Comparison of ENCODE assay signal across 8 cellular contexts in the genomic region with DNA sequence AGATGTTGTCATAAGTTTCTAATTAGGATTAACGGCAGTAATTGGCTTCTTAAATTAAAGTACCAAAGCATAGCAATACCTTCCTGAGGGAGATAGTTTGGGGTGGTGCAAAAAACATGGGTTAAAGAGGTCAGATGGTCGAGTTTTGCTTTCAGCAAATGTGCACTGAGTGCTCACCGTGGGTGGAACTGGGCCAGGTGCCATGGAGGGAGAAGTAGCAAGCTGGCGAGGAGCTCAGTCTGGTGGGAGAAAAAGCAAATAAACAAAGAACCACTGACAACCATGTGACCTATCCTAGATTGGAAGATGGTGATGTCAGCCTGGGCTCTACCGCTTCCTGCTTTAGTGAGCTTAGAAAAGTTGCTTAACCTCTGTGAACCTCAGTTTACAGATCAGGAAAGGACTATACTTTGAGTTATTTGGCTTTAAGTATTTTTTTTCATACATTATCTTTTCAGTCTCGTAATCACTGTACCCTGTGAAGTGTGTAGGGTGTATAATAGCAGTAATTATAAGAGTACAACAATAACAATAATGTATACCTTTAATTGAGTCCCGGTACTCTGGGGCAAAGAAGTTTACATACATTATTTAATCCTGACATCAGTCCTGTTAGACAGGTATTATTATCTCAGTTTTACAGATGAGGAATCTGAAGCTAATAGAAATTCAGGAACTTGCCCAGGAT.
DNase-seq lines count a peak whose midpoint lies in the region; ATAC-seq, FAIRE-seq and TF ChIP-seq lines count a peak whose summit lies in the region.

No MANE protein-coding gene starts in this region.

- peak overlapping the region; percentile 92 for H3K27ac Mint-ChIP-seq in activated CD4-positive, alpha-beta T cell treated with anti-CD3 and anti-CD28 coated beads, Interleukin-2, amount 10 ng/mL, durations not matched to agents 7 days and 5 days
- H3K27ac Mint-ChIP-seq in naive thymus-derived CD8-positive, alpha-beta T cell, result peak overlapping the region; percentile 74 to 99 (median 94)
- H3K27ac Mint-ChIP-seq in natural killer cell treated with Interleukin-12 subunit alpha and Interleukin-12 subunit beta and Interleukin-15 and Interleukin-18, amount 100 ng/mL, for 72 hours, result no peak overlapping the region

- POLR2A ChIA-PET in A549 (lab: Yijun Ruan, JAX), result interaction anchor here (1.1 to 3.0 kb wide), 3 partner anchors 40 to 116 kb away, joined by 3 to 15 read pairs (median 6); a partner anchor contains a TSS
- POLR2A ChIA-PET in activated CD4-positive, alpha-beta T cell treated with anti-CD3 and anti-CD28 coated beads, Interleukin-2, amount 10 ng/mL, durations not matched to agents 7 days and 5 days (lab: Charles Lee), result no interaction called here
- POLR2A ChIA-PET in naive thymus-derived CD8-positive, alpha-beta T cell (lab: Charles Lee), result interaction anchor here (1.0 to 3.5 kb wide), 16 partner anchors 9 to 116 kb away, joined by 3 to 31 read pairs (median 7); a partner anchor contains a TSS

- peak overlapping the region; percentile 23 for H3K4me3 Mint-ChIP-seq in activated CD4-positive, alpha-beta T cell treated with anti-CD3 and anti-CD28 coated beads, Interleukin-2, amount 10 ng/mL, durations not matched to agents 7 days and 5 days
- peak overlapping the region; percentile 46 to 82 (median 71) for H3K4me3 Mint-ChIP-seq in naive thymus-derived CD8-positive, alpha-beta T cell
- H3K4me3 Mint-ChIP-seq in natural killer cell treated with Interleukin-12 subunit alpha and Interleukin-12 subunit beta and Interleukin-15 and Interleukin-18, amount 100 ng/mL, for 72 hours, result no peak overlapping the region

- FAIRE-seq in A549 (lab: Jason Lieb, UNC) (no peak), GM12892 (lab: Jason Lieb, UNC) (peak; percentile 88)

- H3K36me3 Mint-ChIP-seq in activated CD4-positive, alpha-beta T cell treated with anti-CD3 and anti-CD28 coated beads, Interleukin-2, amount 10 ng/mL, durations not matched to agents 7 days and 5 days (ENCODE audit: low read depth), result peaks cover 3% of the 10 kb centered on the region
- no peaks in the 10 kb centered on the region for H3K36me3 Mint-ChIP-seq in naive thymus-derived CD8-positive, alpha-beta T cell
- no peaks in the 10 kb centered on the region for H3K36me3 Mint-ChIP-seq in natural killer cell treated with Interleukin-12 subunit alpha and Interleukin-12 subunit beta and Interleukin-15 and Interleukin-18, amount 100 ng/mL, for 72 hours

- CTCF ChIA-PET in A549 (lab: Yijun Ruan, JAX), result interaction anchor here (0.6 to 3.3 kb wide), 14 partner anchors 8 to 1372 kb away, joined by 3 to 25 read pairs (median 4); no protein-coding TSS in a partner anchor
- CTCF ChIA-PET in activated CD4-positive, alpha-beta T cell treated with anti-CD3 and anti-CD28 coated beads, Interleukin-2, amount 10 ng/mL, durations not matched to agents 7 days and 5 days (lab: Charles Lee), result interaction anchor here (0.6 to 3.3 kb wide), 15 partner anchors 8 to 130 kb away, joined by 3 to 17 read pairs (median 4); a partner anchor contains a TSS

- DNase-seq in A549 (ENCODE audit: low read depth in 1 of 2, low spot score in 1 of 2) (no peak), GM12892 (ENCODE audit: insufficient read length) (no peak), NCI-H2029 treated with DMSO at 0.1 percent for 48 hours (lab: John Stamatoyannopoulos, UW) (peak; percentile 79)
- peak; percentile 53 for DNase-seq in activated CD4-positive, alpha-beta T cell treated with anti-CD3 and anti-CD28 coated beads, Interleukin-2, amount 10 ng/mL, durations not matched to agents 7 days and 5 days
- DNase-seq in naive thymus-derived CD8-positive, alpha-beta T cell, result peak; percentile 26 to 75 (median 56)
- DNase-seq in natural killer cell treated with Interleukin-12 subunit alpha and Interleukin-12 subunit beta and Interleukin-15 and Interleukin-18, amount 100 ng/mL, for 72 hours (ENCODE audit: low spot score), result no peak

- H3K9me3 ChIP-seq in A549, result no peaks in the 10 kb centered on the region

- no peak overlapping the region for H3K27ac ChIP-seq in A549

- 45% methylated on average over 7 of the region's 7 CpGs for WGBS in A549 (ENCODE audit: missing lambda C conversion rate)

- TF ChIP-seq RAD21 in A549 (conservative IDR thresholded peaks at IDR 0.05 in 1 of 2, IDR thresholded peaks at IDR 0.05 in 1 of 2), result no peak

- no peak for TF ChIP-seq POLR2A in A549 (IDR thresholded peaks at IDR 0.05; ENCODE audit: low read length)
- TF ChIP-seq POLR2A in GM12892 (IDR thresholded peaks at IDR 0.05; ENCODE audit: low read depth, low read length), result 0 out of 2 replicates have a peak, but pooled peaks have one; percentile 23

- no peak for TF ChIP-seq EP300 in A549 (IDR thresholded peaks at IDR 0.05)

- peaks cover 9% of the 10 kb centered on the region; the same call in 1 of the 3 replicates for H3K4me1 ChIP-seq in A549

- H3K4me3 ChIP-seq in A549, result no peak overlapping the region

- no peak for TF ChIP-seq CTCF in A549 (IDR thresholded peaks at IDR 0.05)

- H3K4me2 ChIP-seq in A549, result peak overlapping the region; percentile 19; the same call in 1 of the 3 replicates

- no peaks in the 10 kb centered on the region for H3K27me3 Mint-ChIP-seq in activated CD4-positive, alpha-beta T cell treated with anti-CD3 and anti-CD28 coated beads, Interleukin-2, amount 10 ng/mL, durations not matched to agents 7 days and 5 days
- no peaks in the 10 kb centered on the region for H3K27me3 Mint-ChIP-seq in naive thymus-derived CD8-positive, alpha-beta T cell
- H3K27me3 Mint-ChIP-seq in natural killer cell treated with Interleukin-12 subunit alpha and Interleukin-12 subunit beta and Interleukin-15 and Interleukin-18, amount 100 ng/mL, for 72 hours, result peaks cover 0 to 7% of the 10 kb centered on the region in 2 donors

- no peaks in the 10 kb centered on the region for H3K9me3 Mint-ChIP-seq in activated CD4-positive, alpha-beta T cell treated with anti-CD3 and anti-CD28 coated beads, Interleukin-2, amount 10 ng/mL, durations not matched to agents 7 days and 5 days
- H3K9me3 Mint-ChIP-seq in naive thymus-derived CD8-positive, alpha-beta T cell, result no peaks in the 10 kb centered on the region
- H3K9me3 Mint-ChIP-seq in natural killer cell treated with Interleukin-12 subunit alpha and Interleukin-12 subunit beta and Interleukin-15 and Interleukin-18, amount 100 ng/mL, for 72 hours, result no peaks in the 10 kb centered on the region

- 0 out of 6 replicates have a peak, but pooled peaks of 1 of the 2 experiments have one; percentile 16 for ATAC-seq in A549
- ATAC-seq in HG02852 (IDR thresholded peaks at IDR 0.05; ENCODE audit: unreplicated experiment), result peak; percentile 62
- ATAC-seq in esophagus mucosa, result peak; percentile 82
- ATAC-seq in naive thymus-derived CD8-positive, alpha-beta T cell, result peak; percentile 90 to 94
- no peak for ATAC-seq in natural killer cell treated with Interleukin-12 subunit alpha and Interleukin-12 subunit beta and Interleukin-15 and Interleukin-18, amount 100 ng/mL, for 72 hours

- H3K4me1 Mint-ChIP-seq in activated CD4-positive, alpha-beta T cell treated with anti-CD3 and anti-CD28 coated beads, Interleukin-2, amount 10 ng/mL, durations not matched to agents 7 days and 5 days, result peaks cover 35% of the 10 kb centered on the region
- H3K4me1 Mint-ChIP-seq in naive thymus-derived CD8-positive, alpha-beta T cell, result peaks cover 21 to 70% (median 38%) of the 10 kb centered on the region in 4 donors
- peaks cover 5 to 20% of the 10 kb centered on the region in 2 donors for H3K4me1 Mint-ChIP-seq in natural killer cell treated with Interleukin-12 subunit alpha and Interleukin-12 subunit beta and Interleukin-15 and Interleukin-18, amount 100 ng/mL, for 72 hours (ENCODE audit: low read depth in 2 of 2)

TF ChIP-seq in A549, 52 proteins besides CTCF, POLR2A, EP300 and RAD21:
- TF ChIP-seq MAZ (IDR thresholded peaks at IDR 0.05; ENCODE audit: borderline replicate concordance, low read depth, low read length) (no peak), BHLHE40 (IDR thresholded peaks at IDR 0.05; ENCODE audit: low read depth, low read length) (no peak), NFE2L2 (conservative IDR thresholded peaks at IDR 0.05; ENCODE audit: low read length) (no peak), CEBPB (IDR thresholded peaks at IDR 0.05) (no peak), CBX2 (IDR thresholded peaks at IDR 0.05; ENCODE audit: borderline replicate concordance, low read depth) (no peak), FOSB (CRISPR knock-in tag; IDR thresholded peaks at IDR 0.05) (no peak)
TF ChIP-seq in A549: peak in this region for 0.

Comparison
In these comparisons a context has a peak if more than half of its experiments do, and no peak if none do; other contexts are left out.
1. ATAC-seq: peak in HG02852 (single experiment), esophagus mucosa (single experiment) and naive thymus-derived CD8-positive, alpha-beta T cell (2 of 2); none in natural killer cell treated with Interleukin-12 subunit alpha and Interleukin-12 subunit beta and Interleukin-15 and Interleukin-18, amount 100 ng/mL, for 72 hours (0 of 2).
2. DNase-seq: peak in NCI-H2029 treated with DMSO at 0.1 percent for 48 hours (single experiment), activated CD4-positive, alpha-beta T cell treated with anti-CD3 and anti-CD28 coated beads, Interleukin-2, amount 10 ng/mL, durations not matched to agents 7 days and 5 days (single experiment) and naive thymus-derived CD8-positive, alpha-beta T cell (10 of 10); none in A549 (0 of 2), GM12892 (single experiment) and natural killer cell treated with Interleukin-12 subunit alpha and Interleukin-12 subunit beta and Interleukin-15 and Interleukin-18, amount 100 ng/mL, for 72 hours (single experiment).
3. H3K27ac Mint-ChIP-seq: peak in activated CD4-positive, alpha-beta T cell treated with anti-CD3 and anti-CD28 coated beads, Interleukin-2, amount 10 ng/mL, durations not matched to agents 7 days and 5 days (single experiment) and naive thymus-derived CD8-positive, alpha-beta T cell (10 of 10); none in natural killer cell treated with Interleukin-12 subunit alpha and Interleukin-12 subunit beta and Interleukin-15 and Interleukin-18, amount 100 ng/mL, for 72 hours (0 of 2).